ENCODE assay signal across 29 cellular contexts in genomic region chr5:122073023-122073422, GRCh38. TPM values are rescaled to one million over a fixed set of nuclear protein-coding genes. Genes with fewer than 3 reads are reported as not detected.
DNase-seq lines count a peak whose midpoint lies in the region; ATAC-seq and TF ChIP-seq lines count a peak whose summit lies in the region.
"Had no signal": no experiment of that assay in that cellular context is flagged by ENCODE, and none has a peak within 500 bp of the region (broad histone marks: within the 10 kb centered on the region; RNA-seq: fewer than 3 reads in every experiment).

No MANE protein-coding gene starts in this region.

- peaks cover 44% of the 10 kb centered on the region for H3K4me1 ChIP-seq in osteoblast (ENCODE audit: insufficient read depth, low read length)
- H3K4me1 ChIP-seq: prostate gland had no signal

- H3K36me3 ChIP-seq in MG63 (peaks cover 86% of the 10 kb centered on the region), osteoblast (ENCODE audit: insufficient read depth, low read length) (peaks cover 77% of the 10 kb centered on the region)
- H3K36me3 ChIP-seq: neutrophil, prostate gland had no signal

- H2AFZ ChIP-seq in osteoblast (ENCODE audit: low read length), result no peak overlapping the region

- peaks cover 48% of the 10 kb centered on the region for H4K20me1 ChIP-seq in osteoblast (ENCODE audit: insufficient read depth, low read length)

- ATAC-seq in GM19328 (IDR thresholded peaks at IDR 0.05; ENCODE audit: unreplicated experiment) (no peak), GM19467 (IDR thresholded peaks at IDR 0.05; ENCODE audit: unreplicated experiment) (no peak)
- ATAC-seq: effector memory CD8-positive, alpha-beta T cell; GM12878; stimulated activated naive CD8-positive, alpha-beta T cell treated with anti-CD3 and anti-CD28 coated beads, Interleukin-15, amount 100 ng/mL, for 72 hours had no signal

- H3K79me2 ChIP-seq in osteoblast (ENCODE audit: insufficient read depth, low read length), result peaks cover 65% of the 10 kb centered on the region

- H3K4me2 ChIP-seq in osteoblast (ENCODE audit: insufficient read depth, low read length), result peak overlapping the region; percentile 88

- H3K4me3 ChIP-seq in AG04449 (ENCODE audit: low read depth, low read length), result peak overlapping the region; percentile 90
- peak overlapping the region; percentile 82 for H3K4me3 ChIP-seq in MG63
- peak overlapping the region; percentile 36 for H3K4me3 ChIP-seq in osteoblast (ENCODE audit: insufficient read depth, low read length)
- H3K4me3 ChIP-seq: GM12878, left ventricle myocardium inferior, prostate gland, thyroid gland, vagina had no signal

- no peak for DNase-seq in AG04449 (ENCODE audit: low read depth, low spot score)
- peak; percentile 53 for DNase-seq in MG63
- DNase-seq in dermis blood vessel endothelial cell, result peak; percentile 24
- no peak for DNase-seq in osteoblast (ENCODE audit: insufficient read length, low spot score, missing footprints)
- DNase-seq in AG08395 (ENCODE audit: low spot score), result no peak
- DNase-seq in AG08396 (ENCODE audit: low spot score), result no peak
- DNase-seq: activated CD4-positive, alpha-beta T cell treated with anti-CD3 and anti-CD28 coated beads for 48 hours; activated T-cell treated with anti-CD3 and anti-CD28 coated beads, Interleukin-2, amount 50 U/mL, for 24 hours; brain microvascular endothelial cell; Calu3; DND-41; effector memory CD8-positive, alpha-beta T cell; Karpas-422; left ventricle myocardium inferior; NCI-H1436 treated with DMSO at 0.1 percent for 48 hours; NCI-H2107; NCI-H82; OCI-M1; stimulated activated naive CD8-positive, alpha-beta T cell treated with anti-CD3 and anti-CD28 coated beads, Interleukin-15, amount 100 ng/mL, for 72 hours; thyroid gland had no signal

- H3K9me3 ChIP-seq in MG63 (no peaks in the 10 kb centered on the region), osteoblast (ENCODE audit: low read depth, low read length) (no peaks in the 10 kb centered on the region)
- H3K9me3 ChIP-seq: left ventricle myocardium inferior, neutrophil, prostate gland, thyroid gland, vagina had no signal

- no peak for TF ChIP-seq CTCF in AG04449 (IDR thresholded peaks at IDR 0.05; ENCODE audit: insufficient read depth, low read length, missing control alignments)
- TF ChIP-seq CTCF in osteoblast (IDR thresholded peaks at IDR 0.05; ENCODE audit: extremely low read depth, low read depth, low read length), result no peak

- POLR2A ChIA-PET in AG04449 (lab: Yijun Ruan, JAX), result interaction anchor here (0.7 to 1.9 kb wide), 5 partner anchors 19 to 110 kb away, joined by 3 to 6 read pairs (median 4); no protein-coding TSS in a partner anchor

- no peaks in the 10 kb centered on the region for H3K27me3 ChIP-seq in MG63
- H3K27me3 ChIP-seq in osteoblast (ENCODE audit: insufficient read depth, low read length), result no peaks in the 10 kb centered on the region
- H3K27me3 ChIP-seq: brain microvascular endothelial cell, thyroid gland, vagina had no signal

- CTCF ChIA-PET in AG04449 (lab: Yijun Ruan, JAX), result interaction anchor here (1.0 to 4.1 kb wide), 7 partner anchors 16 to 117 kb away, joined by 3 to 21 read pairs (median 3); no protein-coding TSS in a partner anchor

- H3K27ac ChIP-seq in osteoblast (ENCODE audit: low read depth, low read length), result no peak overlapping the region
- H3K27ac ChIP-seq: brain microvascular endothelial cell, HL-60, left ventricle myocardium inferior, neutrophil, prostate gland, thyroid gland, vagina, VCaP had no signal

RNA-seq across cellular contexts. Expression of gene LOX, which starts 5.0 kb away (rescaled TPM):
- 334 and 360 TPM in 2 replicates for total RNA-seq in MG63 (2014; rRNA removed; shearing (Covaris generic); ENCODE audit: low replicate concordance)
- total RNA-seq in dermis blood vessel endothelial cell, result 88.2 and 100 TPM in 2 replicates
- total RNA-seq in osteoblast, result 314 and 317 TPM in 2 replicates

RNA-seq across cellular contexts. Expression of gene ZNF474, which starts 56.3 kb away (rescaled TPM):
- total RNA-seq in MG63 (2014; rRNA removed; shearing (Covaris generic); ENCODE audit: low replicate concordance), result 0.10 and 0.20 TPM in 2 replicates
- total RNA-seq in dermis blood vessel endothelial cell, result 0.17 TPM in 1 of 2 replicates, not detected in the other
- 0.29 and 0.72 TPM in 2 replicates for total RNA-seq in osteoblast
- total RNA-seq: A673, left ventricle myocardium inferior had no signal

Comparison
In these comparisons a context has a peak if more than half of its experiments do, and no peak if none do; other contexts are left out.
1. DNase-seq: peak in MG63 (single experiment) and dermis blood vessel endothelial cell (single experiment); none in AG04449 (single experiment), osteoblast (single experiment), AG08395 (single experiment) and AG08396 (single experiment).
2. H3K4me3 ChIP-seq: peak in every context shown above with its lines; median percentile 90 in AG04449; 82 in MG63; 36 in osteoblast.